Comparison of ENCODE assay signal across 23 cellular contexts in the genomic region with DNA sequence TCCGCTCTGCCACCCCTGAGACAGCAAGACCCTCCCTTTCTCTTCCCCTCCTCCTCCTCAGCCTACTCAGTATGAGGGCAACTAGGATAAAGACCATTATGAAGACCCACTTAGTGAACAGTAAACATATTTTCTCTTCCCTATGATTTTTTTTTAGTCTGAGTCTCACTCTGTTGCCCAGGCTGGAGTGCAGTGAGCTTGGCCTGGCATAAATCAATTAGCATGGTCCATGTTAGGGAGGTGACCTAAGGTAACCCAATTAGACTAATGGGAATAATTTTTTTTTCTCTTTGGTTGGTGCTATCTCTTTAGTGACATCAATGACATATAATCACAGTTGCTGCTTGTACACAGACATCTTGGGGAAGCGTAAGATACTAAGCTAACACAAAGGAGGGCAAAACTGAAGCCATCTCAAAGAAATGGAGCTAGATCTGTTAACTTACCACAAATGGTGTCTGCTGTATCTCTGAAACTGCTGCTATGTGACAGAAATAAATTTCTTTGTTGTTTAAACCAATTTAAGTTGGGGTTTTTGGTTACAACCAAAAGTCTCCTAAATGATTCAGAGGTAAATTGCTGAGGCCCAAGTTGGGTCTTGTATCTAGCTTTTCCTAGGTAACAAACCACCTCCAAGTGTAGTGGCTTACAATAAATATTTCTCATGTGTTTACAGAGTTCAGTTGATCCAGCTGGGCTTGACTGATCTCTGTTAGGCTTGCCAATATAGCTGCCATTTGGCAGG. TPM values are rescaled to one million over a fixed set of nuclear protein-coding genes. Genes with fewer than 3 reads are reported as not detected.
DNase-seq lines count a peak whose midpoint lies in the region; ATAC-seq and TF ChIP-seq lines count a peak whose summit lies in the region.
"Had no signal": no experiment of that assay in that cellular context is flagged by ENCODE, and none has a peak within 500 bp of the region (broad histone marks: within the 10 kb centered on the region; RNA-seq: fewer than 3 reads in every experiment).

No MANE protein-coding gene starts in this region.

- no peaks in the 10 kb centered on the region for H3K27me3 Mint-ChIP-seq in stimulated activated naive B cell treated with anti-CD40 and anti-IgM and Interleukin-4, amounts not matched to agents 10 μg/mL and 1 μg/mL and 100 μg/mL, for 72 hours
- H3K27me3 Mint-ChIP-seq: IgD-negative memory B cell had no signal

- ATAC-seq in stimulated activated naive B cell treated with anti-CD40 and anti-IgM and Interleukin-4, amounts not matched to agents 10 μg/mL and 1 μg/mL and 100 μg/mL, for 72 hours (replicated peaks) = no peak
- no peak for ATAC-seq in HG03520 (IDR thresholded peaks at IDR 0.05; ENCODE audit: unreplicated experiment)
- ATAC-seq: A549; CD8-positive, alpha-beta T cell had no signal

- H3K4me3 Mint-ChIP-seq in stimulated activated naive B cell treated with anti-CD40 and anti-IgM and Interleukin-4, amounts not matched to agents 10 μg/mL and 1 μg/mL and 100 μg/mL, for 72 hours = peak overlapping the region in 1 of 2 donors; percentile 26
- H3K4me3 Mint-ChIP-seq: CD8-positive, alpha-beta T cell; HFFc6; IgD-negative memory B cell had no signal

- TF ChIP-seq CTCF in DOHH2 (IDR thresholded peaks at IDR 0.05; ENCODE audit: low read depth, low read length, poor library complexity, severe bottlenecking) (no peak), dorsolateral prefrontal cortex (IDR thresholded peaks at IDR 0.05 in 54 of 56, conservative IDR thresholded peaks at IDR 0.05 in 2 of 56; ENCODE audit: low read depth in 1 of 56, partially characterized antibody in 56 of 56) (no peak)

- no peaks in the 10 kb centered on the region for H3K9me2 ChIP-seq in DOHH2 (replicated peaks; ENCODE audit: control insufficient read depth, low read length)

- no peaks in the 10 kb centered on the region for H3K9me3 ChIP-seq in DOHH2 (ENCODE audit: control insufficient read depth, insufficient read depth, low read length)
- H3K9me3 ChIP-seq: A549; BLaER1 treated with 17β-estradiol and CSF1 and Interleukin-3, amounts not matched to agents 10 nM and 100 nM had no signal

- peak overlapping the region; percentile 59 for H3K4me2 ChIP-seq in DOHH2 (ENCODE audit: low read length)
- H3K4me2 ChIP-seq: A549; BLaER1 treated with 17β-estradiol and CSF1 and Interleukin-3, amounts not matched to agents 10 nM and 100 nM had no signal

- H3K27ac ChIP-seq in DOHH2 (ENCODE audit: low read depth, low read length) = no peak overlapping the region
- peak overlapping the region; percentile 1 to 99 (median 94) for H3K27ac ChIP-seq in dorsolateral prefrontal cortex
- H3K27ac ChIP-seq: A549; BLaER1 treated with 17β-estradiol and CSF1 and Interleukin-3, amounts not matched to agents 10 nM and 100 nM had no signal

- peaks cover 23 to 56% of the 10 kb centered on the region in 2 donors for H3K4me1 Mint-ChIP-seq in stimulated activated naive B cell treated with anti-CD40 and anti-IgM and Interleukin-4, amounts not matched to agents 10 μg/mL and 1 μg/mL and 100 μg/mL, for 72 hours

- intact Hi-C loops in dorsolateral prefrontal cortex (cut with DNase I) = loop anchor here in 1 of 2 donors (10.0 kb wide), 1 partner anchor 132 kb away; the partner anchor contains the start of gene FAM13B

- no peaks in the 10 kb centered on the region for H3K36me3 ChIP-seq in DOHH2 (ENCODE audit: control insufficient read depth, low read length)
- H3K36me3 ChIP-seq: BLaER1 treated with 17β-estradiol and CSF1 and Interleukin-3, amounts not matched to agents 10 nM and 100 nM had no signal

- H3K36me3 Mint-ChIP-seq in stimulated activated naive B cell treated with anti-CD40 and anti-IgM and Interleukin-4, amounts not matched to agents 10 μg/mL and 1 μg/mL and 100 μg/mL, for 72 hours = peaks cover 0 to 1% of the 10 kb centered on the region in 2 donors
- H3K36me3 Mint-ChIP-seq: CD8-positive, alpha-beta T cell; IgD-negative memory B cell had no signal

- H3K4me3 ChIP-seq in DOHH2 (ENCODE audit: low read length) = peak overlapping the region; percentile 48; the same call in 1 of the 2 replicates
- H3K4me3 ChIP-seq in dorsolateral prefrontal cortex = peak overlapping the region in 2 of 59 donors; percentile 45 to 46
- H3K4me3 ChIP-seq: A549; BLaER1 treated with 17β-estradiol and CSF1 and Interleukin-3, amounts not matched to agents 10 nM and 100 nM had no signal

- H3K27me3 ChIP-seq in DOHH2 (ENCODE audit: control insufficient read depth, low read length) (no peaks in the 10 kb centered on the region), dorsolateral prefrontal cortex (no peaks in the 10 kb centered on the region)
- H3K27me3 ChIP-seq: BLaER1 treated with 17β-estradiol and CSF1 and Interleukin-3, amounts not matched to agents 10 nM and 100 nM had no signal

- no peaks in the 10 kb centered on the region for H4K20me1 ChIP-seq in DOHH2 (ENCODE audit: control insufficient read depth, insufficient read depth, low read depth, low read length)
- H4K20me1 ChIP-seq: BLaER1 treated with 17β-estradiol and CSF1 and Interleukin-3, amounts not matched to agents 10 nM and 100 nM had no signal

- H3K9me3 Mint-ChIP-seq in stimulated activated naive B cell treated with anti-CD40 and anti-IgM and Interleukin-4, amounts not matched to agents 10 μg/mL and 1 μg/mL and 100 μg/mL, for 72 hours = peaks cover 0 to 1% of the 10 kb centered on the region in 2 donors
- H3K9me3 Mint-ChIP-seq: CD8-positive, alpha-beta T cell; HFFc6; IgD-negative memory B cell had no signal

- H3K27ac Mint-ChIP-seq in stimulated activated naive B cell treated with anti-CD40 and anti-IgM and Interleukin-4, amounts not matched to agents 10 μg/mL and 1 μg/mL and 100 μg/mL, for 72 hours = peak overlapping the region; percentile 6
- H3K27ac Mint-ChIP-seq: CD8-positive, alpha-beta T cell; HFFc6 had no signal

- DNase-seq in NCI-H82 treated with DMSO at 0.1 percent for 48 hours (lab: John Stamatoyannopoulos, UW; ENCODE audit: unreplicated experiment) (peak; percentile 47), dorsolateral prefrontal cortex (no peak), SW 1271 (lab: John Stamatoyannopoulos, UW) (no peak), NCI-H1092 treated with DMSO at 0.1 percent for 48 hours (lab: John Stamatoyannopoulos, UW) (no peak)
- DNase-seq in stimulated activated naive B cell treated with anti-CD40 and anti-IgM and Interleukin-4, amounts not matched to agents 10 μg/mL and 1 μg/mL and 100 μg/mL, for 72 hours = no peak
- DNase-seq: CD8-positive, alpha-beta T cell; H7; HFFc6; Kasumi-1; MM.1S; NCI-H1092; NCI-H146; NCI-H2029 treated with DMSO at 0.1 percent for 48 hours; NCI-H2171 treated with DMSO at 0.1 percent for 48 hours; NCI-H446; NCI-H69; SHP77 had no signal

- H3K79me2 ChIP-seq in DOHH2 (ENCODE audit: control insufficient read depth, low read length) = no peaks in the 10 kb centered on the region

- peaks cover 5% of the 10 kb centered on the region; the same call in 1 of the 2 replicates for H3F3A ChIP-seq in DOHH2 (ENCODE audit: control insufficient read depth, insufficient read depth)

- H3K4me1 ChIP-seq in DOHH2 (ENCODE audit: control insufficient read depth, low read length) = peaks cover 70% of the 10 kb centered on the region
- H3K4me1 ChIP-seq: A549 had no signal

RNA-seq across cellular contexts. Expression of gene PKD2L2, which starts 13.3 kb away (rescaled TPM):
- total RNA-seq in dorsolateral prefrontal cortex = 1 to 10 TPM in 8 of 120 experiments, under 1 TPM in 26, not detected in 86; 0.31 to 1.6 (median 0.65) TPM
- total RNA-seq: CD8-positive, alpha-beta T cell; H7; HFFc6; RPMI7951 had no signal

RNA-seq across cellular contexts. Expression of gene MYOT, which starts 34.9 kb away (rescaled TPM):
- total RNA-seq in dorsolateral prefrontal cortex = 10 to 100 TPM in 50 of 120 experiments, 1 to 10 TPM in 69, under 1 TPM in 1; 0.72 to 31.0 (median 8.7) TPM
- total RNA-seq: CD8-positive, alpha-beta T cell; H7; HFFc6; RPMI7951 had no signal
